In genomic region chr5:65482727-65483473, GRCh38 we compare ENCODE assay signal across 8 cellular contexts. TPM values are rescaled to one million over a fixed set of nuclear protein-coding genes. Genes with fewer than 3 reads are reported as not detected.
DNase-seq lines count a peak whose midpoint lies in the region; ATAC-seq and TF ChIP-seq lines count a peak whose summit lies in the region.

No MANE protein-coding gene starts in this region.

- no peaks in the 10 kb centered on the region for H3K9me3 Mint-ChIP-seq in activated T-cell treated with anti-CD3 and anti-CD28 coated beads, Interleukin-2, amount 50 U/mL, for 24 hours

- no peak for DNase-seq in activated T-cell treated with anti-CD3 and anti-CD28 coated beads, Interleukin-2, amount 50 U/mL, for 24 hours
- DNase-seq in activated T-cell treated with anti-CD3 and anti-CD28 coated beads for 4 hours (no peak), NCI-H2029 (lab: John Stamatoyannopoulos, UW) (peak; percentile 54), adrenal gland (peak in 6 of 7 donors; percentile 20 to 55 (median 30)), right cardiac atrium (no peak), psoas muscle (no peak)

- H3K9me3 ChIP-seq in adrenal gland (replicated peaks in 1 of 3) (no peaks in the 10 kb centered on the region), right cardiac atrium (ENCODE audit: control insufficient read depth, low read length) (no peaks in the 10 kb centered on the region), psoas muscle (no peaks in the 10 kb centered on the region)

- no peaks in the 10 kb centered on the region for H3K27me3 ChIP-seq in adrenal gland
- H3K27me3 ChIP-seq in right cardiac atrium (ENCODE audit: control insufficient read depth, insufficient read depth): no peaks in the 10 kb centered on the region
- no peaks in the 10 kb centered on the region for H3K27me3 ChIP-seq in psoas muscle (ENCODE audit: insufficient read depth in 3 of 3, low read length in 2 of 3)

- peaks cover 19% of the 10 kb centered on the region for H3K4me1 Mint-ChIP-seq in activated T-cell treated with anti-CD3 and anti-CD28 coated beads, Interleukin-2, amount 50 U/mL, for 24 hours (ENCODE audit: low read depth)

- ATAC-seq in right cardiac atrium (peak; percentile 72 to 74), psoas muscle (peak in 3 of 4 donors; percentile 32 to 52 (median 37)), HG02970 (IDR thresholded peaks at IDR 0.05; ENCODE audit: low FRiP score, unreplicated experiment) (no peak), GM19397 (IDR thresholded peaks at IDR 0.05; ENCODE audit: unreplicated experiment) (no peak)

- H3K27me3 Mint-ChIP-seq in activated T-cell treated with anti-CD3 and anti-CD28 coated beads, Interleukin-2, amount 50 U/mL, for 24 hours: no peaks in the 10 kb centered on the region

- intact Hi-C loops in adrenal gland (cut with DNase I): loop anchor here (10.0 kb wide), 4 partner anchors 378 to 848 kb away; no protein-coding TSS in a partner anchor
- intact Hi-C loops in right cardiac atrium (cut with DNase I): loop anchor here (2.0 to 10.0 kb wide), 10 partner anchors 378 to 848 kb away; no protein-coding TSS in a partner anchor
- intact Hi-C loops in psoas muscle (cut with DNase I): loop anchor here (1.0 to 10.0 kb wide), 6 partner anchors 381 to 846 kb away; no protein-coding TSS in a partner anchor

- no peaks in the 10 kb centered on the region for H3K36me3 ChIP-seq in adrenal gland (replicated peaks in 1 of 2)
- H3K36me3 ChIP-seq in psoas muscle (ENCODE audit: insufficient read depth in 1 of 2, low read depth in 1 of 2): no peaks in the 10 kb centered on the region

- TF ChIP-seq CTCF in adrenal gland (IDR thresholded peaks at IDR 0.05): no peak
- TF ChIP-seq CTCF in psoas muscle (IDR thresholded peaks at IDR 0.05): no peak

- TF ChIP-seq POLR2A in adrenal gland (IDR thresholded peaks at IDR 0.05): no peak

- H3K4me3 ChIP-seq in adrenal gland (peak overlapping the region in 3 of 4 donors; percentile 24 to 69 (median 60)), right cardiac atrium (ENCODE audit: low read length) (peak overlapping the region; percentile 98), psoas muscle (peak overlapping the region; percentile 67)

- no peak overlapping the region for H3K4me3 Mint-ChIP-seq in activated T-cell treated with anti-CD3 and anti-CD28 coated beads, Interleukin-2, amount 50 U/mL, for 24 hours

- H3K36me3 Mint-ChIP-seq in activated T-cell treated with anti-CD3 and anti-CD28 coated beads, Interleukin-2, amount 50 U/mL, for 24 hours (ENCODE audit: low read depth): peaks cover 4% of the 10 kb centered on the region

- H3K27ac Mint-ChIP-seq in activated T-cell treated with anti-CD3 and anti-CD28 coated beads, Interleukin-2, amount 50 U/mL, for 24 hours: peak overlapping the region; percentile 93

- WGBS in adrenal gland, 4 donors: 0 to 1% (median 0%) methylated on average over 12 of the region's 12 CpGs
- 1% methylated on average over 12 of the region's 12 CpGs for WGBS in right cardiac atrium
- 0% methylated on average over 12 of the region's 12 CpGs for WGBS in psoas muscle, 3 donors

- H3K27ac ChIP-seq in adrenal gland: peak overlapping the region; percentile 81 to 94 (median 89)
- peak overlapping the region; percentile 89 for H3K27ac ChIP-seq in right cardiac atrium (ENCODE audit: low read length)
- peak overlapping the region; percentile 83 for H3K27ac ChIP-seq in psoas muscle

- H3K4me1 ChIP-seq in adrenal gland (replicated peaks in 1 of 2) (peaks cover 5 to 26% of the 10 kb centered on the region in 2 donors), right cardiac atrium (ENCODE audit: control insufficient read depth, insufficient read depth, low read length) (no peaks in the 10 kb centered on the region), psoas muscle (peaks cover 13% of the 10 kb centered on the region)

RNA-seq across cellular contexts. Expression of gene ADAMTS6, which starts 1.2 kb away (rescaled TPM):
- total RNA-seq in adrenal gland (1 to 10 TPM in 4 of 8 donors, under 1 TPM in 4; 0.54 to 2.5 (median 0.95) TPM), right cardiac atrium (1 to 10 TPM in 3 of 4 donors, under 1 TPM in 1; 0.86 to 1.8 (median 1.1) TPM), psoas muscle (under 1 TPM; 0.24 to 0.59 (median 0.30) TPM)
- polyA plus RNA-seq in adrenal gland (under 1 TPM; 0.24 to 0.91 (median 0.72) TPM), right cardiac atrium (0.29 TPM), psoas muscle (under 1 TPM; 0.06 to 0.17 (median 0.08) TPM)

Comparison
In these comparisons a context has a peak if more than half of its experiments do, and no peak if none do; other contexts are left out.
1. DNase-seq: peak in NCI-H2029 (single experiment) and adrenal gland (6 of 7); none in activated T-cell treated with anti-CD3 and anti-CD28 coated beads, Interleukin-2, amount 50 U/mL, for 24 hours (single experiment), activated T-cell treated with anti-CD3 and anti-CD28 coated beads for 4 hours (single experiment), right cardiac atrium (0 of 3) and psoas muscle (0 of 2).
2. ATAC-seq: peak in right cardiac atrium (2 of 2) and psoas muscle (3 of 4); none in HG02970 (single experiment) and GM19397 (single experiment).
3. Peak in every context shown above with its lines, with median percentiles within 50 percentile points of each other: H3K27ac ChIP-seq and H3K4me3 ChIP-seq.